Comparison of ENCODE assay signal across 1 cellular context in genomic region chr3:13650210-13651056, GRCh38.
A peak's percentile ranks its signal among the peaks of the same experiment; 100 is the strongest.
TF ChIP-seq lines count a peak whose summit lies in the region.

No MANE protein-coding gene starts in this region.

TF ChIP-seq in HepG2, 621 proteins besides CTCF, POLR2A, EP300 and RAD21 (continued from another document and continues in another):
- no peak for TF ChIP-seq ZHX2 (IDR thresholded peaks at IDR 0.05; ENCODE audit: low read depth)
- TF ChIP-seq ZHX2 (CRISPR knock-in tag; IDR thresholded peaks at IDR 0.05; ENCODE audit: borderline replicate concordance): no peak
- TF ChIP-seq ZNF260 (CRISPR knock-in tag; IDR thresholded peaks at IDR 0.05; ENCODE audit: borderline replicate concordance, low read depth): no peak
- TF ChIP-seq YY1 (IDR thresholded peaks at IDR 0.05; ENCODE audit: insufficient read depth, insufficient replicate concordance, low read depth, low read length): peak; percentile 56
- TF ChIP-seq MTF1 (CRISPR knock-in tag; IDR thresholded peaks at IDR 0.05): no peak
- TF ChIP-seq ZNF143 (CRISPR knock-in tag; IDR thresholded peaks at IDR 0.05): no peak
- peak; percentile 29; the same call in 1 of the 2 replicates for TF ChIP-seq BCL6 (CRISPR knock-in tag; IDR thresholded peaks at IDR 0.05)
- TF ChIP-seq ZNF839 (CRISPR knock-in tag; IDR thresholded peaks at IDR 0.05; ENCODE audit: borderline replicate concordance): no peak
- TF ChIP-seq ZBTB49 (CRISPR knock-in tag; IDR thresholded peaks at IDR 0.05; ENCODE audit: borderline replicate concordance): no peak
- TF ChIP-seq ATM (IDR thresholded peaks at IDR 0.05; ENCODE audit: borderline replicate concordance): no peak
- TF ChIP-seq ZNF224 (CRISPR knock-in tag; IDR thresholded peaks at IDR 0.05): no peak
- TF ChIP-seq ZNF691 (CRISPR knock-in tag; IDR thresholded peaks at IDR 0.05; ENCODE audit: borderline replicate concordance, low read depth): peak; percentile 50; the same call in 1 of the 2 replicates
- TF ChIP-seq NFIC (IDR thresholded peaks at IDR 0.05; ENCODE audit: low read length): no peak
- peak; percentile 26; the same call in 1 of the 2 replicates for TF ChIP-seq ETV5 (CRISPR knock-in tag; IDR thresholded peaks at IDR 0.05; ENCODE audit: borderline replicate concordance)
- TF ChIP-seq ZNF510 (CRISPR knock-in tag; IDR thresholded peaks at IDR 0.05; ENCODE audit: low read depth): no peak
- no peak for TF ChIP-seq ARID2 (CRISPR knock-in tag; IDR thresholded peaks at IDR 0.05; ENCODE audit: borderline replicate concordance)
- TF ChIP-seq GMEB1 (CRISPR knock-in tag; IDR thresholded peaks at IDR 0.05; ENCODE audit: borderline replicate concordance): no peak
- 0 out of 2 replicates have a peak, but pooled peaks have one; percentile 44 for TF ChIP-seq FOXO1 (CRISPR knock-in tag; IDR thresholded peaks at IDR 0.05)
- no peak for TF ChIP-seq ATRX (CRISPR knock-in tag; IDR thresholded peaks at IDR 0.05; ENCODE audit: borderline replicate concordance)
- no peak for TF ChIP-seq ZKSCAN1 (IDR thresholded peaks at IDR 0.05; ENCODE audit: low read length)
- TF ChIP-seq ZNF350 (CRISPR knock-in tag; IDR thresholded peaks at IDR 0.05; ENCODE audit: borderline replicate concordance, low read depth): peak; percentile 44; the same call in 1 of the 2 replicates
- no peak for TF ChIP-seq KDM1A (CRISPR knock-in tag; IDR thresholded peaks at IDR 0.05)
- no peak for TF ChIP-seq ZNF577 (CRISPR knock-in tag; IDR thresholded peaks at IDR 0.05; ENCODE audit: borderline replicate concordance, low read depth)
- TF ChIP-seq ZNF383 (CRISPR knock-in tag; IDR thresholded peaks at IDR 0.05; ENCODE audit: borderline replicate concordance): no peak
- TF ChIP-seq ZNF678 (CRISPR knock-in tag; IDR thresholded peaks at IDR 0.05): no peak
- no peak for TF ChIP-seq TARDBP (CRISPR knock-in tag; IDR thresholded peaks at IDR 0.05)
- peak; percentile 60 for TF ChIP-seq HNRNPLL (IDR thresholded peaks at IDR 0.05; ENCODE audit: low read depth, low read length, poor library complexity, severe bottlenecking)
- TF ChIP-seq ATF7 (IDR thresholded peaks at IDR 0.05): no peak
- TF ChIP-seq ATF7 (CRISPR knock-in tag; IDR thresholded peaks at IDR 0.05): no peak
- TF ChIP-seq ZFP37 (CRISPR knock-in tag; IDR thresholded peaks at IDR 0.05; ENCODE audit: borderline replicate concordance): no peak
- no peak; the same call in 1 of the 2 replicates for TF ChIP-seq RNF2 (conservative IDR thresholded peaks at IDR 0.05; ENCODE audit: low read depth)
- TF ChIP-seq ZNF251 (CRISPR knock-in tag; IDR thresholded peaks at IDR 0.05): no peak
- no peak for TF ChIP-seq MAFK (conservative IDR thresholded peaks at IDR 0.05 in 1 of 2, IDR thresholded peaks at IDR 0.05 in 1 of 2; ENCODE audit: low read length in 2 of 2)
- TF ChIP-seq KIAA2018 (CRISPR knock-in tag; IDR thresholded peaks at IDR 0.05; ENCODE audit: borderline replicate concordance): no peak
- no peak for TF ChIP-seq DNMT1 (CRISPR knock-in tag; IDR thresholded peaks at IDR 0.05)
- TF ChIP-seq REL (CRISPR knock-in tag; conservative IDR thresholded peaks at IDR 0.05): 0 out of 2 replicates have a peak, but pooled peaks have one; percentile 51
- TF ChIP-seq MAFG (CRISPR knock-in tag; IDR thresholded peaks at IDR 0.05): no peak
- peak; percentile 20; the same call in 1 of the 2 replicates for TF ChIP-seq TFDP1 (CRISPR knock-in tag; IDR thresholded peaks at IDR 0.05; ENCODE audit: borderline replicate concordance)
- no peak for TF ChIP-seq KMT2A (CRISPR knock-in tag; IDR thresholded peaks at IDR 0.05)
